In the genomic region with DNA sequence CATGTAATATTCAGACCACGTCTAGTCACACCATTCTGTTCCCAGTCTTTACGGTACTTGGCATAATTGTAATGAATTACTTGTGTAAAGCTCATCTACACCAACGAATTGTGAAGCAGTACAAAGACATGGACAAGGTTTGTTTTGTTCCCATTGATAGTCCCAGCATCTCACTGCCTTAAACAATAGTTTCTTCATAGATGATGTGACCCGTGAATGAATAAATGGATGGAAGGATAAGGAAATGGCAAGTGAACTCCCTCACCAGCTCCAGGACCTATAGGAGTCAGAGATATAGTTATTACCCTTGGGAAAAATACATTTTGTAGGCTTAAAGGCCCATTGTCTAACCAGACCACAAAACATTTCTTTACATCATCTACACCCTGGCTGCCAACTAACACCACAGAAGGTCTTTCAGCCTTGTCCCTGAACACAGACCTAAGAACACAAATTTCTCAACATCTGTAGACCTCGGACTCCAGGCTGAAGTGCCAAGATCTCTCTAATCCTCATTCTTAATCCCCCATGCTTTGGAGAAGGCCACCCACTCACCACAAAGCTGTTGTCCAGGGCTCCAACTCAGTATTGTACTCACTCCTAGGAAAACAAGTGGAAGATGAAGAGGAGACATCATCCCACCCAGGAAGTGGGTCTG, we compare ENCODE assay signal across 22 cellular contexts. TPM values are rescaled to one million over a fixed set of nuclear protein-coding genes. Genes with fewer than 3 reads are reported as not detected.
DNase-seq lines count a peak whose midpoint lies in the region; ATAC-seq, FAIRE-seq and TF ChIP-seq lines count a peak whose summit lies in the region.
"Had no signal": no experiment of that assay in that cellular context is flagged by ENCODE, and none has a peak within 500 bp of the region (broad histone marks: within the 10 kb centered on the region; RNA-seq: fewer than 3 reads in every experiment).

No MANE protein-coding gene starts in this region.

- H4K20me1 ChIP-seq in HepG2 (ENCODE audit: insufficient read depth, low read length) (no peaks in the 10 kb centered on the region), neural progenitor cell (ENCODE audit: low read depth) (no peaks in the 10 kb centered on the region)

- no peaks in the 10 kb centered on the region for H3F3A ChIP-seq in neural progenitor cell (ENCODE audit: low read depth)

- POLR2A ChIA-PET in HepG2 (lab: Yijun Ruan, JAX) (no interaction called here), T-cell (lab: Charles Lee) (no interaction called here)

- H3K4me2 ChIP-seq in HepG2 (ENCODE audit: low read depth, low read length) (no peak overlapping the region), neural progenitor cell (no peak overlapping the region)

- H2AFZ ChIP-seq in HepG2 (ENCODE audit: low read length) (no peak overlapping the region), neural progenitor cell (replicated peaks) (no peak overlapping the region)

- peak overlapping the region; percentile 77 to 81 for H3K27ac ChIP-seq in liver (ENCODE audit: low read depth in 1 of 2, low read length in 2 of 2)
- H3K27ac ChIP-seq in HepG2 (ENCODE audit: extremely low read length, insufficient read depth, low read length), result no peak overlapping the region
- H3K27ac ChIP-seq in caudate nucleus (ENCODE audit: low read depth, low read length), result peak overlapping the region; percentile 49
- no peak overlapping the region for H3K27ac ChIP-seq in neural progenitor cell
- H3K27ac ChIP-seq: Peyer's patch, SJSA1 had no signal

- peaks cover 2% of the 10 kb centered on the region for H3K9me3 Mint-ChIP-seq in neural progenitor cell
- H3K9me3 Mint-ChIP-seq in T-cell, result no peaks in the 10 kb centered on the region

- H3K79me2 ChIP-seq in HepG2 (ENCODE audit: insufficient read depth, low read length) (no peaks in the 10 kb centered on the region), neural progenitor cell (ENCODE audit: low read depth) (no peaks in the 10 kb centered on the region)

- TF ChIP-seq RAD21 in liver (IDR thresholded peaks at IDR 0.05) (no peak), HepG2 (CRISPR knock-in tag; IDR thresholded peaks at IDR 0.05) (no peak)

- TF ChIP-seq EP300 in HepG2 (IDR thresholded peaks at IDR 0.05; ENCODE audit: low read depth in 2 of 2, low read length in 2 of 2) (no peak), HepG2 (CRISPR knock-in tag; IDR thresholded peaks at IDR 0.05; ENCODE audit: borderline replicate concordance) (no peak)

- ATAC-seq in HepG2 (no peak), T-cell (replicated peaks in 1 of 4) (no peak)
- ATAC-seq: GM12878 had no signal

- H3K4me1 ChIP-seq in liver (ENCODE audit: control insufficient read depth in 4 of 4, insufficient read depth in 4 of 4, low read length in 3 of 4), result peaks cover 4 to 48% (median 36%) of the 10 kb centered on the region in 4 donors
- peaks cover 15% of the 10 kb centered on the region for H3K4me1 ChIP-seq in HepG2 (ENCODE audit: insufficient read depth, low read length)
- H3K4me1 ChIP-seq in neural progenitor cell, result peaks cover 10% of the 10 kb centered on the region
- H3K4me1 ChIP-seq: Peyer's patch, SJSA1 had no signal

- H3K4me3 ChIP-seq in liver (ENCODE audit: low read depth in 1 of 3, low read length in 3 of 3) (no peak overlapping the region), HepG2 (replicated peaks in 1 of 3; ENCODE audit: insufficient read depth in 1 of 3, low read depth in 2 of 3, low read length in 3 of 3) (no peak overlapping the region), neural progenitor cell (no peak overlapping the region)
- H3K4me3 ChIP-seq: GM12878, Peyer's patch, SJSA1 had no signal

- TF ChIP-seq CTCF in liver (IDR thresholded peaks at IDR 0.05; ENCODE audit: low read depth, low read length, missing input control) (no peak), HepG2 (CRISPR knock-in tag; IDR thresholded peaks at IDR 0.05) (no peak), neural progenitor cell (IDR thresholded peaks at IDR 0.05) (no peak)

- peaks cover 4% of the 10 kb centered on the region for H3K36me3 Mint-ChIP-seq in neural progenitor cell
- no peaks in the 10 kb centered on the region for H3K36me3 Mint-ChIP-seq in T-cell
- H3K36me3 Mint-ChIP-seq: CD4-positive, CD25-positive, alpha-beta regulatory T cell had no signal

- no TSS peak for BruUV-seq in HepG2 (replicated peaks; lab: Mats Ljungman, UMichigan)

- CTCF ChIA-PET in HepG2 (lab: Yijun Ruan, JAX; ENCODE audit: low intra/inter-chr PET ratio, low total read pairs) (no interaction called here), T-cell (lab: Charles Lee) (interaction anchor here in 1 of 2 donors (0.8 kb wide), 1 partner anchor 546 kb away, joined by 7 read pairs; no protein-coding TSS in a partner anchor)

- H3K4me1 Mint-ChIP-seq in neural progenitor cell, result peaks cover 25% of the 10 kb centered on the region
- H3K4me1 Mint-ChIP-seq in T-cell, result no peaks in the 10 kb centered on the region
- H3K4me1 Mint-ChIP-seq: CD4-positive, CD25-positive, alpha-beta regulatory T cell had no signal

- H3K9me3 ChIP-seq in liver (ENCODE audit: control insufficient read depth in 4 of 4, low read length in 3 of 4), result no peaks in the 10 kb centered on the region
- H3K9me3 ChIP-seq in HepG2 (ENCODE audit: low read length), result no peaks in the 10 kb centered on the region
- no peaks in the 10 kb centered on the region for H3K9me3 ChIP-seq in neural progenitor cell (ENCODE audit: low read depth)
- H3K9me3 ChIP-seq: Peyer's patch, SJSA1 had no signal

- DNase-seq in HepG2 (ENCODE audit: low spot score) (no peak), caudate nucleus (lab: John Stamatoyannopoulos, UW) (no peak), neural progenitor cell (ENCODE audit: low spot score) (no peak), GM12891 (ENCODE audit: insufficient read length, low spot score) (no peak), T-cell (no peak), erythroblast (lab: John Stamatoyannopoulos, UW) (no peak)
- DNase-seq: CD4-positive, CD25-positive, alpha-beta regulatory T cell; COR-L47; DMS79 treated with DMSO at 0.1 percent for 48 hours; Karpas-422; MV-4-11; NCI-H1105 treated with DMSO at 0.1 percent for 48 hours; NCI-H1694 treated with DMSO at 0.1 percent for 48 hours; NCI-H2081 treated with DMSO at 0.1 percent for 48 hours; NCI-H2171 treated with DMSO at 0.1 percent for 48 hours; NCI-H524 treated with DMSO at 0.1 percent for 48 hours; Peyer's patch had no signal

- no peaks in the 10 kb centered on the region for H3K27me3 Mint-ChIP-seq in neural progenitor cell (ENCODE audit: insufficient read depth, low read depth)
- peaks cover 0 to 18% of the 10 kb centered on the region in 2 donors for H3K27me3 Mint-ChIP-seq in T-cell
- H3K27me3 Mint-ChIP-seq: CD4-positive, CD25-positive, alpha-beta regulatory T cell had no signal

- H3K27ac Mint-ChIP-seq in neural progenitor cell, result peak overlapping the region; percentile 18
- H3K27ac Mint-ChIP-seq in T-cell, result no peak overlapping the region
- H3K27ac Mint-ChIP-seq: CD4-positive, CD25-positive, alpha-beta regulatory T cell had no signal

- H3K27me3 ChIP-seq in liver (ENCODE audit: control insufficient read depth in 4 of 4, insufficient read depth in 4 of 4, low read length in 3 of 4), result no peaks in the 10 kb centered on the region
- no peaks in the 10 kb centered on the region for H3K27me3 ChIP-seq in HepG2 (ENCODE audit: control insufficient read depth in 1 of 2, insufficient read depth in 2 of 2, low read length in 2 of 2)
- no peaks in the 10 kb centered on the region for H3K27me3 ChIP-seq in neural progenitor cell
- H3K27me3 ChIP-seq: Peyer's patch, SJSA1 had no signal

- no peak for FAIRE-seq in HepG2 (lab: Jason Lieb, UNC)
- no peak for FAIRE-seq in GM12891 (lab: Jason Lieb, UNC)
- FAIRE-seq: GM12878, H54 had no signal

- no peak for TF ChIP-seq POLR2A in HepG2 (IDR thresholded peaks at IDR 0.05; ENCODE audit: insufficient read depth in 1 of 2, low read depth in 2 of 2, low read length in 2 of 2)
- no peak for TF ChIP-seq POLR2A in GM12891 (IDR thresholded peaks at IDR 0.05; ENCODE audit: low read depth, low read length)
- TF ChIP-seq POLR2A in erythroblast (IDR thresholded peaks at IDR 0.05; ENCODE audit: low read length), result no peak

- intact Hi-C loops in HepG2 (cut with micrococcal nuclease; ENCODE audit: unreplicated experiment), result no loop called here

- H3K9ac ChIP-seq in liver (ENCODE audit: low read depth in 1 of 2, low read length in 2 of 2) (peak overlapping the region in 1 of 2 donors; percentile 16), HepG2 (ENCODE audit: insufficient read depth, low read depth, low read length) (no peak overlapping the region), neural progenitor cell (no peak overlapping the region)

- WGBS in liver, result 66% methylated on average over 5 of the region's 5 CpGs
- WGBS in HepG2 (ENCODE audit: low lambda C conversion rate), result 54% methylated on average over 5 of the region's 5 CpGs

- H3K36me3 ChIP-seq in liver (ENCODE audit: control insufficient read depth in 4 of 4, insufficient read depth in 3 of 4, low read depth in 1 of 4, low read length in 3 of 4) (no peaks in the 10 kb centered on the region), HepG2 (replicated peaks in 1 of 2; ENCODE audit: control insufficient read depth in 1 of 2, insufficient read depth in 2 of 2, low read length in 2 of 2) (no peaks in the 10 kb centered on the region), neural progenitor cell (no peaks in the 10 kb centered on the region)
- H3K36me3 ChIP-seq: Peyer's patch, SJSA1 had no signal

- in situ Hi-C loops in HepG2 (cut with HindIII; ENCODE audit: extremely low pct_ligation_motif_present, low pct_unique_long_range_greater_than_20kb), result no loop called here

- H3K4me3 Mint-ChIP-seq in neural progenitor cell (no peak overlapping the region), T-cell (no peak overlapping the region)
- H3K4me3 Mint-ChIP-seq: CD4-positive, CD25-positive, alpha-beta regulatory T cell had no signal

RNA-seq across cellular contexts. Expression of a gene that starts 38.2 kb away (rescaled TPM):
- 10 to 100 TPM; 16.0 to 20.9 TPM for total RNA-seq in liver
- polyA plus RNA-seq in liver, result 10 to 100 TPM in 1 of 2 donors, 1 to 10 TPM in 1; 9.7 to 17.5 TPM
- total RNA-seq in HepG2 (2016; rRNA removed; fragmentation: Illumina TruSeq; extraction: Trizol), result 0.10 and 0.31 TPM in 2 replicates
- under 0.01 and 0.10 TPM in 2 replicates for total RNA-seq in HepG2 (2016; cell fraction: cytosol; rRNA removed; fragmentation: Illumina TruSeq; extraction: Trizol; ENCODE audit: low read depth)
- total RNA-seq in HepG2 (2016; cell fraction: insoluble cytoplasmic fraction; rRNA removed; fragmentation: Illumina TruSeq; extraction: Trizol), result 0.15 and 0.30 TPM in 2 replicates
- total RNA-seq in HepG2 (2016; cell fraction: membrane; rRNA removed; fragmentation: Illumina TruSeq; extraction: Trizol), result 0.06 and 0.14 TPM in 2 replicates
- 0.47 and 0.65 TPM in 2 replicates for total RNA-seq in HepG2 (2016; cell fraction: nucleus; rRNA removed; fragmentation: Illumina TruSeq; extraction: Trizol)
- polyA plus RNA-seq in HepG2 (2011; rRNA removed), result 0.07 and 0.13 TPM in 2 replicates
- 0.01 and 0.09 TPM in 2 replicates for polyA plus RNA-seq in HepG2 (2011; cell fraction: cytosol; rRNA removed)
- 0.18 and 0.31 TPM in 2 replicates for polyA plus RNA-seq in HepG2 (2011; cell fraction: nucleus; rRNA removed)
- polyA plus RNA-seq in HepG2 (2012), result 0.03 and 0.04 TPM in 2 replicates
- not detected in 2 replicates for polyA plus RNA-seq in HepG2 (2016; cell fraction: cytosol; fragmentation: Illumina TruSeq; extraction: Trizol; ENCODE audit: low read depth)
- polyA plus RNA-seq in HepG2 (2016; cell fraction: insoluble cytoplasmic fraction; fragmentation: Illumina TruSeq; extraction: Trizol; ENCODE audit: low read depth), result 0.25 and 0.30 TPM in 2 replicates
- polyA plus RNA-seq in HepG2 (2016; cell fraction: membrane; fragmentation: Illumina TruSeq; extraction: Trizol; ENCODE audit: low read depth), result 0.08 and 0.10 TPM in 2 replicates
- polyA plus RNA-seq in HepG2 (2016; cell fraction: nucleus; fragmentation: Illumina TruSeq; extraction: Trizol; ENCODE audit: insufficient read depth, low read depth), result 0.51 and 0.52 TPM in 2 replicates
- 0.12 TPM in 1 of 2 replicates, not detected in the other for polyA minus RNA-seq in HepG2 (2011; rRNA and poly(A)+ RNA removed; ENCODE audit: low replicate concordance)
- 0.20 and 0.35 TPM in 2 replicates for polyA minus RNA-seq in HepG2 (2011; cell fraction: cytosol; rRNA and poly(A)+ RNA removed)
- 0.25 and 0.26 TPM in 2 replicates for polyA minus RNA-seq in HepG2 (2011; cell fraction: nucleus; rRNA and poly(A)+ RNA removed)
- total RNA-seq in neural progenitor cell (ENCODE audit: low replicate concordance), result 10.8 and 13.5 TPM in 2 replicates
- polyA plus RNA-seq in GM12891 (2012; ENCODE audit: low read depth, missing spikeins), result not detected
- total RNA-seq in T-cell, result 10 to 100 TPM; 31.0 to 80.6 (median 51.3) TPM
- total RNA-seq: OCI-LY7 had no signal

Comparison
In these comparisons a context has a peak if more than half of its experiments do, and no peak if none do; other contexts are left out.
1. H3K27ac ChIP-seq: peak in liver (2 of 2) and caudate nucleus (single experiment); none in HepG2 (single experiment) and neural progenitor cell (single experiment).